Comparison of ENCODE assay signal across 10 cellular contexts in the genomic region with DNA sequence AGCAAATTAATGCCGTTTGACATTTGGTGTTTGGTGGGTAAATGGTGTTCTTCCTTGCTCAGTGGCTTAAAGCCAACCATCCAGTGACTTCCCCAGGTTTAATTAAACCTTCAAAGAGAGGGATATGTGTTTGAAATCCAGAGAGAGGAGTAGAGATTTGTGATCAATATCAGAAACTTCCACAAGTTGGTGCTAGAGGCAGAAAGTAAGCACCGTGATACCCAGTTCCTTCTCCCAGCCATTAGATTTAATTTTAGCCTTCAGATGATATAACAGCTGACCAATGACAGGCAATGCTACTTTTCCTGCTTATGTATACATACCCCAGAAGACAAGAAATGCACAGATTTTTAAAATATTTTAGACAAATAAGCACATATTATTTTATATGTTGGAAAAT.
DNase-seq lines count a peak whose midpoint lies in the region; ATAC-seq and TF ChIP-seq lines count a peak whose summit lies in the region.
"Had no signal": no experiment of that assay in that cellular context is flagged by ENCODE, and none has a peak within 500 bp of the region (broad histone marks: within the 10 kb centered on the region; RNA-seq: fewer than 3 reads in every experiment).

No MANE protein-coding gene starts in this region.

- no peak overlapping the region for H3K4me3 Mint-ChIP-seq in CD8-positive, alpha-beta T cell

- CTCF ChIA-PET in CD8-positive, alpha-beta T cell (lab: Charles Lee) = no interaction called here

- H3K4me1 Mint-ChIP-seq in CD8-positive, alpha-beta T cell (ENCODE audit: low read depth) = no peaks in the 10 kb centered on the region

- H3K36me3 ChIP-seq in brain microvascular endothelial cell (replicated peaks) (no peaks in the 10 kb centered on the region), mucosa of descending colon (ENCODE audit: low read depth) (no peaks in the 10 kb centered on the region)
- H3K36me3 ChIP-seq in CD8-positive, alpha-beta T cell (ENCODE audit: insufficient read depth, low read length) = no peaks in the 10 kb centered on the region

- H3K36me3 Mint-ChIP-seq in CD8-positive, alpha-beta T cell = no peaks in the 10 kb centered on the region

- in situ Hi-C loops in brain microvascular endothelial cell (cut with HindIII; ENCODE audit: low pct_ligation_motif_present, low sequenced_read_pairs) = no loop called here

- H3K4me1 ChIP-seq in mucosa of descending colon (ENCODE audit: low read depth) = no peaks in the 10 kb centered on the region
- H3K4me1 ChIP-seq in CD8-positive, alpha-beta T cell (ENCODE audit: insufficient read depth, low read length) = no peaks in the 10 kb centered on the region

- no peaks in the 10 kb centered on the region for H3K27me3 Mint-ChIP-seq in CD8-positive, alpha-beta T cell (ENCODE audit: low read depth)

- H3K9me3 Mint-ChIP-seq in CD8-positive, alpha-beta T cell = peaks cover 10% of the 10 kb centered on the region

- POLR2A ChIA-PET in CD8-positive, alpha-beta T cell (lab: Charles Lee) = no interaction called here

- no peaks in the 10 kb centered on the region for H3K27me3 ChIP-seq in brain microvascular endothelial cell (replicated peaks)
- H3K27me3 ChIP-seq in CD8-positive, alpha-beta T cell (ENCODE audit: insufficient read depth, low read length) = no peaks in the 10 kb centered on the region

- peak; percentile 61 for ATAC-seq in left lobe of liver
- no peak for ATAC-seq in HG02759 (IDR thresholded peaks at IDR 0.05; ENCODE audit: unreplicated experiment)
- ATAC-seq in mucosa of descending colon = no peak
- no peak for ATAC-seq in CD8-positive, alpha-beta T cell
- ATAC-seq: K562 had no signal

- no peak overlapping the region for H3K4me3 ChIP-seq in brain microvascular endothelial cell (ENCODE audit: low read depth, low read length)
- H3K4me3 ChIP-seq in mucosa of descending colon = no peak overlapping the region
- H3K4me3 ChIP-seq in CD8-positive, alpha-beta T cell (ENCODE audit: low read depth, low read length) = no peak overlapping the region
- H3K4me3 ChIP-seq: K562 had no signal

- H3K27ac ChIP-seq in C4-2B = no peak overlapping the region
- no peak overlapping the region for H3K27ac ChIP-seq in brain microvascular endothelial cell
- no peak overlapping the region for H3K27ac ChIP-seq in CD8-positive, alpha-beta T cell (ENCODE audit: low read depth, low read length)

- DNase-seq in NCI-H146 treated with DMSO at 0.1 percent for 48 hours (lab: John Stamatoyannopoulos, UW; ENCODE audit: unreplicated experiment) (peak; percentile 35), brain microvascular endothelial cell (peak; percentile 35), left lobe of liver (ENCODE audit: low spot score) (no peak), mucosa of descending colon (no peak), DMS153 treated with DMSO at 0.1 percent for 48 hours (lab: John Stamatoyannopoulos, UW; ENCODE audit: unreplicated experiment) (no peak)
- no peak for DNase-seq in CD8-positive, alpha-beta T cell
- DNase-seq: activated naive CD4-positive, alpha-beta T cell had no signal

- H3K9me3 ChIP-seq in mucosa of descending colon = no peaks in the 10 kb centered on the region
- H3K9me3 ChIP-seq in CD8-positive, alpha-beta T cell (ENCODE audit: low read length) = no peaks in the 10 kb centered on the region

- TF ChIP-seq CTCF in C4-2B (conservative IDR thresholded peaks at IDR 0.05) (peak; percentile 26), brain microvascular endothelial cell (IDR thresholded peaks at IDR 0.05; ENCODE audit: low read depth, low read length, missing control alignments) (peak; percentile 72), mucosa of descending colon (IDR thresholded peaks at IDR 0.05) (no peak)
- no peak for TF ChIP-seq CTCF in CD8-positive, alpha-beta T cell (IDR thresholded peaks at IDR 0.05)

- intact Hi-C loops in mucosa of descending colon (cut with DNase I, micrococcal nuclease) = no loop called here
- intact Hi-C loops in CD8-positive, alpha-beta T cell (cut with DNase I, micrococcal nuclease) = no loop called here

- H3K27ac Mint-ChIP-seq in CD8-positive, alpha-beta T cell = no peak overlapping the region

Comparison
In these comparisons a context has a peak if more than half of its experiments do, and no peak if none do; other contexts are left out.
1. CTCF ChIP-seq: peak in C4-2B (single experiment) and brain microvascular endothelial cell (single experiment); none in mucosa of descending colon (single experiment) and CD8-positive, alpha-beta T cell (single experiment).
2. DNase-seq: peak in NCI-H146 treated with DMSO at 0.1 percent for 48 hours (single experiment) and brain microvascular endothelial cell (single experiment); none in left lobe of liver (single experiment), mucosa of descending colon (0 of 3), DMS153 treated with DMSO at 0.1 percent for 48 hours (single experiment) and CD8-positive, alpha-beta T cell (0 of 7).